In genomic region chr5:139669681-139670368, GRCh38 we compare ENCODE assay signal across 8 cellular contexts. TPM values are rescaled to one million over a fixed set of nuclear protein-coding genes. Genes with fewer than 3 reads are reported as not detected.
DNase-seq lines count a peak whose midpoint lies in the region; ATAC-seq and TF ChIP-seq lines count a peak whose summit lies in the region.

No MANE protein-coding gene starts in this region.

- H3K4me3 ChIP-seq in CD4-positive, CD25-positive, alpha-beta regulatory T cell (ENCODE audit: low read depth, low read length), result peak overlapping the region; percentile 57
- H3K4me3 ChIP-seq in mesenchymal stem cell (ENCODE audit: insufficient read depth in 1 of 2, low read depth in 1 of 2, low read length in 2 of 2) (no peak overlapping the region), upper lobe of right lung (peak overlapping the region; percentile 49)

- peak overlapping the region; percentile 47 for H2AK5ac ChIP-seq in mesenchymal stem cell (ENCODE audit: low read length, severe bottlenecking)

- WGBS in mesenchymal stem cell, result 46% methylated on average over 21 of the region's 23 CpGs

- peak overlapping the region in 1 of 2 experiments; percentile 34 for H3K23ac ChIP-seq in mesenchymal stem cell (ENCODE audit: low read length in 2 of 2)

- peaks cover 4 to 48% (median 19%) of the 10 kb centered on the region in 4 donors for H3K4me1 Mint-ChIP-seq in CD4-positive, CD25-positive, alpha-beta regulatory T cell
- peaks cover 35% of the 10 kb centered on the region for H3K4me1 Mint-ChIP-seq in activated naive CD8-positive, alpha-beta T cell (ENCODE audit: low read depth)

- H4K8ac ChIP-seq in mesenchymal stem cell (ENCODE audit: low read length), result peak overlapping the region; percentile 28

- ATAC-seq in CD4-positive, CD25-positive, alpha-beta regulatory T cell (ENCODE audit: low read depth in 2 of 2), result peak; percentile 4 to 34
- peak; percentile 27 for ATAC-seq in GM19351 (IDR thresholded peaks at IDR 0.05; ENCODE audit: unreplicated experiment)
- peak; percentile 26 for ATAC-seq in HG03521 (IDR thresholded peaks at IDR 0.05; ENCODE audit: unreplicated experiment)
- ATAC-seq in upper lobe of right lung, result no peak

- no peak for TF ChIP-seq CTCF in upper lobe of right lung (IDR thresholded peaks at IDR 0.05)

- H3K4me1 ChIP-seq in CD4-positive, CD25-positive, alpha-beta regulatory T cell (ENCODE audit: control insufficient read depth, insufficient read depth, low read length, poor library complexity, severe bottlenecking), result peaks cover 43% of the 10 kb centered on the region
- H3K4me1 ChIP-seq in mesenchymal stem cell (ENCODE audit: control insufficient read depth, insufficient read depth, low read depth, low read length) (peaks cover 85% of the 10 kb centered on the region), upper lobe of right lung (peaks cover 63% of the 10 kb centered on the region)

- intact Hi-C loops in upper lobe of right lung (cut with DNase I), result no loop called here

- H3K79me1 ChIP-seq in mesenchymal stem cell (replicated peaks; ENCODE audit: low read length, poor library complexity, severe bottlenecking), result no peaks in the 10 kb centered on the region

- H2AFZ ChIP-seq in mesenchymal stem cell (ENCODE audit: low read depth, low read length), result no peak overlapping the region

- no peaks in the 10 kb centered on the region for H3K27me3 ChIP-seq in CD4-positive, CD25-positive, alpha-beta regulatory T cell (ENCODE audit: control insufficient read depth, insufficient read depth, low read length)
- H3K27me3 ChIP-seq in mesenchymal stem cell (ENCODE audit: control insufficient read depth in 1 of 2, insufficient read depth in 1 of 2, low read length in 2 of 2) (no peaks in the 10 kb centered on the region), upper lobe of right lung (no peaks in the 10 kb centered on the region)

- H3K4me3 Mint-ChIP-seq in CD4-positive, CD25-positive, alpha-beta regulatory T cell, result peak overlapping the region; percentile 74 to 87 (median 86)
- peak overlapping the region; percentile 77 for H3K4me3 Mint-ChIP-seq in activated naive CD8-positive, alpha-beta T cell

- peak overlapping the region; percentile 11 to 25 for H3K18ac ChIP-seq in mesenchymal stem cell (ENCODE audit: low read depth in 1 of 2, low read length in 2 of 2)

- no peak overlapping the region for H3K4ac ChIP-seq in mesenchymal stem cell (ENCODE audit: low read depth in 1 of 2, low read length in 2 of 2)

- H2BK15ac ChIP-seq in mesenchymal stem cell (ENCODE audit: low read depth, poor library complexity, severe bottlenecking), result no peak overlapping the region

- H2BK5ac ChIP-seq in mesenchymal stem cell (ENCODE audit: low read depth, low read length, poor library complexity, severe bottlenecking), result peak overlapping the region; percentile 71

- no peaks in the 10 kb centered on the region for H3K9me3 ChIP-seq in CD4-positive, CD25-positive, alpha-beta regulatory T cell (ENCODE audit: control insufficient read depth in 2 of 2, low read length in 2 of 2)
- H3K9me3 ChIP-seq in mesenchymal stem cell (ENCODE audit: control insufficient read depth, low read length), result no peaks in the 10 kb centered on the region
- no peaks in the 10 kb centered on the region for H3K9me3 ChIP-seq in upper lobe of right lung

- H3K27ac ChIP-seq in CD4-positive, CD25-positive, alpha-beta regulatory T cell (ENCODE audit: insufficient read depth, low read length, poor library complexity, severe bottlenecking), result peak overlapping the region; percentile 65
- H3K27ac ChIP-seq in mesenchymal stem cell (ENCODE audit: low read length, poor library complexity, severe bottlenecking) (peak overlapping the region; percentile 95), upper lobe of right lung (peak overlapping the region; percentile 81)

- H3K27me3 Mint-ChIP-seq in CD4-positive, CD25-positive, alpha-beta regulatory T cell, result peaks cover 4% of the 10 kb centered on the region
- H3K27me3 Mint-ChIP-seq in activated naive CD8-positive, alpha-beta T cell, result no peaks in the 10 kb centered on the region

- H3K14ac ChIP-seq in mesenchymal stem cell (ENCODE audit: low read length in 2 of 2), result peak overlapping the region in 1 of 2 experiments; percentile 66

- peak overlapping the region in 1 of 2 experiments; percentile 29 for H2BK12ac ChIP-seq in mesenchymal stem cell (ENCODE audit: low read length in 2 of 2)

- no peaks in the 10 kb centered on the region for H3K36me3 Mint-ChIP-seq in CD4-positive, CD25-positive, alpha-beta regulatory T cell
- H3K36me3 Mint-ChIP-seq in activated naive CD8-positive, alpha-beta T cell, result no peaks in the 10 kb centered on the region

- H3K27ac Mint-ChIP-seq in CD4-positive, CD25-positive, alpha-beta regulatory T cell, result peak overlapping the region; percentile 91 to 93 (median 92)
- peak overlapping the region; percentile 71 for H3K27ac Mint-ChIP-seq in activated naive CD8-positive, alpha-beta T cell

- H4K91ac ChIP-seq in mesenchymal stem cell (ENCODE audit: low read length), result peak overlapping the region; percentile 87

- no peaks in the 10 kb centered on the region for H3K9me3 Mint-ChIP-seq in CD4-positive, CD25-positive, alpha-beta regulatory T cell
- H3K9me3 Mint-ChIP-seq in activated naive CD8-positive, alpha-beta T cell (ENCODE audit: low read depth), result no peaks in the 10 kb centered on the region

- H3K36me3 ChIP-seq in CD4-positive, CD25-positive, alpha-beta regulatory T cell (ENCODE audit: control insufficient read depth, insufficient read depth, low read length), result no peaks in the 10 kb centered on the region
- peaks cover 6 to 69% of the 10 kb centered on the region in 2 experiments for H3K36me3 ChIP-seq in mesenchymal stem cell (ENCODE audit: control insufficient read depth in 1 of 2, insufficient read depth in 2 of 2, low read depth in 1 of 2, low read length in 2 of 2)
- no peaks in the 10 kb centered on the region for H3K36me3 ChIP-seq in upper lobe of right lung

- no peak overlapping the region for H2BK120ac ChIP-seq in mesenchymal stem cell (ENCODE audit: low read depth, low read length)

- DNase-seq in CD4-positive, CD25-positive, alpha-beta regulatory T cell, result peak; percentile 21 to 44 (median 30)
- DNase-seq in mesenchymal stem cell (no peak), upper lobe of right lung (no peak), NCI-H345 (lab: John Stamatoyannopoulos, UW) (no peak), NCI-H226 (no peak)

- H3K4me2 ChIP-seq in mesenchymal stem cell (ENCODE audit: low read length, poor library complexity, severe bottlenecking), result peak overlapping the region; percentile 19

- H3K9ac ChIP-seq in mesenchymal stem cell (ENCODE audit: low read length), result peak overlapping the region; percentile 91

RNA-seq across cellular contexts. Expression of gene CXXC5, which starts 21.7 kb away (rescaled TPM):
- 4.6 TPM for total RNA-seq in CD4-positive, CD25-positive, alpha-beta regulatory T cell
- 10 to 100 TPM in 1 of 4 donors, 1 to 10 TPM in 3; 7.2 to 12.7 (median 8.4) TPM for polyA plus RNA-seq in CD4-positive, CD25-positive, alpha-beta regulatory T cell
- polyA plus RNA-seq in mesenchymal stem cell (2013, experiment 1 of 2), result 75.1 TPM
- polyA plus RNA-seq in mesenchymal stem cell (2013, experiment 2 of 2), result 76.7 TPM
- 30.6 TPM for total RNA-seq in upper lobe of right lung

Comparison
In these comparisons a context has a peak if more than half of its experiments do, and no peak if none do; other contexts are left out.
1. DNase-seq: peak in CD4-positive, CD25-positive, alpha-beta regulatory T cell (3 of 3); none in mesenchymal stem cell (single experiment), upper lobe of right lung (single experiment), NCI-H345 (single experiment) and NCI-H226 (single experiment).
2. H3K4me3 ChIP-seq: peak in CD4-positive, CD25-positive, alpha-beta regulatory T cell (single experiment) and upper lobe of right lung (single experiment); none in mesenchymal stem cell (0 of 2).
3. Peak in every context shown above with its lines, with median percentiles within 50 percentile points of each other: H3K27ac ChIP-seq.